ENCODE assay signal across 9 cellular contexts in the genomic region with DNA sequence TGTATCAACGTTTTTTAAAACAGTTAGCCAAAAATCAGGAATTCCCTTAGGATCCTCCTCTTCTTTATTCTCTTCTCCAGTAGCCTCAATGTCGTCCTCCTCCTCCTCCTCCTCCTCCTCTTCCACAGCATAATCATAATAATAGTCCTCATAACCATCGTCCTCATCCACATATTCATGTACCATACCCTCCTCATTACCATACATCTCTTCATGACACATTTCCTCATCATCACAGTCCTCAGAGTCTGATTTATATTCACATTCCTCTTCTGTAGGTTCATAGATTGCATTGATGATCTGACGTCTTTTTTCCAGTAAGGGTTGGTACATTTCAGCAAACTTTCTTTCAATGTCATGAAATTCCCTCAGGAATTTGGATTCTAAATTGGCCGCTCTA. TPM values are rescaled to one million over a fixed set of nuclear protein-coding genes. Genes with fewer than 3 reads are reported as not detected.
DNase-seq lines count a peak whose midpoint lies in the region; TF ChIP-seq lines count a peak whose summit lies in the region.
"Had no signal": no experiment of that assay in that cellular context is flagged by ENCODE, and none has a peak within 500 bp of the region (broad histone marks: within the 10 kb centered on the region; RNA-seq: fewer than 3 reads in every experiment).

No MANE protein-coding gene starts in this region.

- peak overlapping the region; percentile 1 for H3K4me2 ChIP-seq in mesendoderm (ENCODE audit: low read length)

- H4K8ac ChIP-seq in mesendoderm (ENCODE audit: low read depth, low read length) = no peak overlapping the region

- peaks cover 6% of the 10 kb centered on the region for H3K27me3 Mint-ChIP-seq in activated CD4-positive, alpha-beta T cell treated with anti-CD3 and anti-CD28 coated beads, Interleukin-2, amount 10 ng/mL, durations not matched to agents 7 days and 5 days
- H3K27me3 Mint-ChIP-seq in brain = peaks cover 10% of the 10 kb centered on the region

- no peaks in the 10 kb centered on the region for H3K79me1 ChIP-seq in mesendoderm (ENCODE audit: low read length)

- H3K4me3 Mint-ChIP-seq in activated CD4-positive, alpha-beta T cell treated with anti-CD3 and anti-CD28 coated beads, Interleukin-2, amount 10 ng/mL, durations not matched to agents 7 days and 5 days = peak overlapping the region; percentile 91
- H3K4me3 Mint-ChIP-seq in brain = peak overlapping the region; percentile 87 to 96 (median 94)

- H3K9ac ChIP-seq in mesendoderm (ENCODE audit: low read length) = peak overlapping the region; percentile 54

- WGBS in mesendoderm (ENCODE audit: extremely low coverage, insufficient coverage, low lambda C conversion rate) = no CpG with 5 or more reads among the region's 5 CpGs

- H3K79me2 ChIP-seq in mesendoderm (ENCODE audit: control insufficient read depth, insufficient read depth, low read length) = no peaks in the 10 kb centered on the region

- H3K4me1 Mint-ChIP-seq in activated CD4-positive, alpha-beta T cell treated with anti-CD3 and anti-CD28 coated beads, Interleukin-2, amount 10 ng/mL, durations not matched to agents 7 days and 5 days = peaks cover 17% of the 10 kb centered on the region
- H3K4me1 Mint-ChIP-seq in brain = no peaks in the 10 kb centered on the region

- H3K4me1 ChIP-seq in mesendoderm (ENCODE audit: control insufficient read depth, low read depth, low read length) = no peaks in the 10 kb centered on the region

- H3K36me3 ChIP-seq in mesendoderm (ENCODE audit: control insufficient read depth, insufficient read depth, low read length) = no peaks in the 10 kb centered on the region

- no peak overlapping the region for H3K23ac ChIP-seq in mesendoderm (ENCODE audit: low read length)

- H3K27ac ChIP-seq in mesendoderm (ENCODE audit: low read depth, low read length) (no peak overlapping the region), temporal lobe (ENCODE audit: low read depth, low read length) (peak overlapping the region; percentile 77)

- TF ChIP-seq CTCF in brain (conservative IDR thresholded peaks at IDR 0.05) = no peak

- POLR2A ChIA-PET in activated CD4-positive, alpha-beta T cell treated with anti-CD3 and anti-CD28 coated beads, Interleukin-2, amount 10 ng/mL, durations not matched to agents 7 days and 5 days (lab: Charles Lee) = no interaction called here

- no peak overlapping the region for H3K4ac ChIP-seq in mesendoderm (ENCODE audit: low read depth, low read length)

- peak overlapping the region; percentile 65 for H3K4me3 ChIP-seq in mesendoderm (ENCODE audit: low read length)
- H3K4me3 ChIP-seq: mucosa of descending colon had no signal

- no peaks in the 10 kb centered on the region for H3K9me3 Mint-ChIP-seq in activated CD4-positive, alpha-beta T cell treated with anti-CD3 and anti-CD28 coated beads, Interleukin-2, amount 10 ng/mL, durations not matched to agents 7 days and 5 days
- H3K9me3 Mint-ChIP-seq in brain = no peaks in the 10 kb centered on the region

- no peak overlapping the region for H3K56ac ChIP-seq in mesendoderm (ENCODE audit: low read length)

- H2BK15ac ChIP-seq in mesendoderm (replicated peaks; ENCODE audit: low read depth) = no peak overlapping the region

- no peak overlapping the region for H3K18ac ChIP-seq in mesendoderm (ENCODE audit: low read length)

- CTCF ChIA-PET in activated CD4-positive, alpha-beta T cell treated with anti-CD3 and anti-CD28 coated beads, Interleukin-2, amount 10 ng/mL, durations not matched to agents 7 days and 5 days (lab: Charles Lee) = no interaction called here

- no peak for DNase-seq in activated CD4-positive, alpha-beta T cell treated with anti-CD3 and anti-CD28 coated beads, Interleukin-2, amount 10 ng/mL, durations not matched to agents 7 days and 5 days
- no peak for DNase-seq in activated CD4-positive, alpha-beta T cell treated with anti-CD3 and anti-CD28 coated beads for 1 hour
- DNase-seq in mesendoderm (no peak), RPMI8226 (no peak), NCI-H526 treated with DMSO at 0.1 percent for 48 hours (lab: John Stamatoyannopoulos, UW) (no peak), activated gamma-delta T cell (lab: John Stamatoyannopoulos, UW) (no peak)

- no peak overlapping the region for H2AK5ac ChIP-seq in mesendoderm (ENCODE audit: low read length)

- no peak overlapping the region for H2BK120ac ChIP-seq in mesendoderm (ENCODE audit: low read depth, low read length)

- no peaks in the 10 kb centered on the region for H3K36me3 Mint-ChIP-seq in activated CD4-positive, alpha-beta T cell treated with anti-CD3 and anti-CD28 coated beads, Interleukin-2, amount 10 ng/mL, durations not matched to agents 7 days and 5 days (ENCODE audit: low read depth)
- no peaks in the 10 kb centered on the region for H3K36me3 Mint-ChIP-seq in brain

- H2BK5ac ChIP-seq in mesendoderm (ENCODE audit: low read length) = no peak overlapping the region

- no peaks in the 10 kb centered on the region for H3K27me3 ChIP-seq in mesendoderm (ENCODE audit: insufficient read depth, low read length, poor library complexity)

- H4K5ac ChIP-seq in mesendoderm (ENCODE audit: low read length) = no peak overlapping the region

- no peak overlapping the region for H3K27ac Mint-ChIP-seq in activated CD4-positive, alpha-beta T cell treated with anti-CD3 and anti-CD28 coated beads, Interleukin-2, amount 10 ng/mL, durations not matched to agents 7 days and 5 days
- peak overlapping the region; percentile 57 to 92 (median 90) for H3K27ac Mint-ChIP-seq in brain

RNA-seq across cellular contexts. Expression of a gene that starts 0.9 kb away (rescaled TPM):
- 1 to 10 TPM; 2.2 to 2.5 TPM for total RNA-seq in activated CD4-positive, alpha-beta T cell treated with anti-CD3 and anti-CD28 coated beads, Interleukin-2, amount 10 ng/mL, durations not matched to agents 7 days and 5 days
- polyA plus RNA-seq in brain (ENCODE audit: insufficient read depth, low read depth, low replicate concordance) = 14.1 TPM
- polyA plus RNA-seq in mesendoderm (2013, experiment 1 of 2) = 9.9 TPM
- 10.0 TPM for polyA plus RNA-seq in mesendoderm (2013, experiment 2 of 2)
- 29.7 TPM for total RNA-seq in temporal lobe
